Comparison of ENCODE assay signal across 8 cellular contexts in the genomic region with DNA sequence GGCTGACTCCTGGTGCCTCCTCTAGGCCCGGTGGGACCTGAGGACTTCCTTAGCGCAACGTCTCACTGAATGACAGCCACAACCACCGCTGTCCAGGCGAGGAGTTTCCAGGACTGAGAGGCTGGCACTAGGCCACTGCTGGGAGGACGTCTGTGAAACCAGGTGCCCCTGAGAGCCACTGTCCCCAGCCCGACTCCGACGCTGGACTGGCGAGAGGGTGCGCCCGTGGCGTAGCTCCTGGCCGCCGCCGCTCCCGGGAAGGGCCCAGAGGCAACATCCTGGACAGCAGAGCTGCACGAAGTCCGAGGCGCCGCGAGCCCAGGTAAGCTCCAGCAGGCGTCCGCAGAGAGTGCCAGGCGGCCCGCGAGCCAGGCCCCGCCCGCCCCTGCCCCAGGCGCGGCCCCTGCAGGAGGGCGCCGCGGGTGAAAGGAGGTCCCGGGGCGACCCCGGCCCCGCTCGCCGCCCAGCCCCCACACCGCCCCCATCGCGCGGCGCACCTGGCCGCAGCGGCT. TPM values are rescaled to one million over a fixed set of nuclear protein-coding genes. Genes with fewer than 3 reads are reported as not detected.
DNase-seq lines count a peak whose midpoint lies in the region; ATAC-seq, FAIRE-seq and TF ChIP-seq lines count a peak whose summit lies in the region.

No MANE protein-coding gene starts in this region.

- H3K79me2 ChIP-seq in GM12878 (ENCODE audit: control insufficient read depth, insufficient read depth, low read length): peaks cover 51% of the 10 kb centered on the region

- H3K4me1 ChIP-seq in Peyer's patch: peaks cover 5 to 51% (median 31%) of the 10 kb centered on the region in 4 donors
- H3K4me1 ChIP-seq in GM12878 (ENCODE audit: control insufficient read depth, insufficient read depth, low read length): peaks cover 24% of the 10 kb centered on the region

- H3K4me3 ChIP-seq in Peyer's patch: peak overlapping the region; percentile 78 to 99 (median 82)
- H3K4me3 ChIP-seq in GM12878: peak overlapping the region; percentile 95
- peak overlapping the region; percentile 91 for H3K4me3 ChIP-seq in iPS-11a (ENCODE audit: low read depth, low read length)

- ATAC-seq in GM18873 (IDR thresholded peaks at IDR 0.05; ENCODE audit: low FRiP score, unreplicated experiment) (peak; percentile 13), HG03175 (IDR thresholded peaks at IDR 0.05; ENCODE audit: unreplicated experiment) (peak; percentile 24), GM12878 (peak; percentile 40), sciatic nerve (peak; percentile 14)

- FAIRE-seq in GM12878 (lab: Jason Lieb, UNC): no peak

- peak overlapping the region; percentile 93 to 97 (median 96) for H3K27ac ChIP-seq in Peyer's patch
- peak overlapping the region; percentile 67 for H3K27ac ChIP-seq in GM12878 (ENCODE audit: control insufficient read depth, insufficient read depth)

- SMC1A ChIA-PET in GM12878 (lab: Charles Lee; ENCODE audit: uncharacterized antibody, unreplicated experiment): interaction anchor here (2.0 kb wide), 1 partner anchor 11 kb away, joined by 6 read pairs; no protein-coding TSS in a partner anchor

- H3K4me2 ChIP-seq in GM12878 (ENCODE audit: control insufficient read depth, insufficient read depth): peak overlapping the region; percentile 99

- POLR2A ChIA-PET in GM12878 (lab: Charles Lee): interaction anchor here (0.5 to 2.5 kb wide), 3 partner anchors 8 to 329 kb away, joined by 6 to 7 read pairs (median 7); partner anchors contain the start of gene ESS2

- no peaks in the 10 kb centered on the region for H3K9me3 ChIP-seq in Peyer's patch
- no peaks in the 10 kb centered on the region for H3K9me3 ChIP-seq in GM12878 (replicated peaks; ENCODE audit: control insufficient read depth, insufficient read depth, low read length)

- intact Hi-C loops in GM12878 (cut with micrococcal nuclease; ENCODE audit: unreplicated experiment) (loop anchor here (1.0 kb wide), 1 partner anchor 23 kb away; the partner anchor contains the start of gene ESS2), sciatic nerve (cut with DNase I) (no loop called here)

- peak overlapping the region; percentile 71 for H3K9ac ChIP-seq in GM12878 (ENCODE audit: control insufficient read depth, insufficient read depth, low read length)

- CTCF ChIA-PET in GM12878 (lab: Yijun Ruan, JAX): interaction anchor here (1.0 to 2.1 kb wide), 3 partner anchors 10 to 79 kb away, joined by 3 to 7 read pairs (median 5); partner anchors contain the start of gene ESS2

- DNase-seq in AG08395 (ENCODE audit: low spot score) (peak; percentile 41), Peyer's patch (peak; percentile 32 to 79 (median 67)), GM12878 (ENCODE audit: low read depth, low spot score) (no peak), sciatic nerve (ENCODE audit: low spot score) (peak; percentile 73), NCI-H2029 (lab: John Stamatoyannopoulos, UW) (no peak)

- BruUV-seq in GM12878 (replicated peaks; lab: Mats Ljungman, UMichigan): no TSS peak

- no peaks in the 10 kb centered on the region for H3K27me3 ChIP-seq in Peyer's patch
- no peaks in the 10 kb centered on the region; a peak in 1 of 4 replicates for H3K27me3 ChIP-seq in GM12878 (replicated peaks in 1 of 2; ENCODE audit: control insufficient read depth in 2 of 2, insufficient read depth in 2 of 2, low read length in 1 of 2)

- TF ChIP-seq EP300 in GM12878 (IDR thresholded peaks at IDR 0.05; ENCODE audit: borderline replicate concordance in 1 of 2, control insufficient read depth in 1 of 2, low read depth in 2 of 2, low read length in 2 of 2): no peak

- peak overlapping the region; percentile 82; the same call in 1 of the 2 replicates for H2AFZ ChIP-seq in GM12878 (ENCODE audit: control insufficient read depth, low read depth, low read length)

- TF ChIP-seq POLR2A in Peyer's patch (IDR thresholded peaks at IDR 0.05): peak in 1 of 2 donors; percentile 8
- 0 out of 2 replicates have a peak, but pooled peaks have one; percentile 7 for TF ChIP-seq POLR2A in GM12878 (IDR thresholded peaks at IDR 0.05; ENCODE audit: low read depth, low read length)

- no peak for TF ChIP-seq RAD21 in GM12878 (IDR thresholded peaks at IDR 0.05; ENCODE audit: insufficient read depth, low read depth, low read length)

- no peak for TF ChIP-seq CTCF in Peyer's patch (IDR thresholded peaks at IDR 0.05)
- no peak for TF ChIP-seq CTCF in GM12878 (IDR thresholded peaks at IDR 0.05 in 2 of 3, conservative IDR thresholded peaks at IDR 0.05 in 1 of 3; ENCODE audit: control insufficient read depth in 2 of 3, extremely low read depth in 1 of 3, insufficient read depth in 1 of 3, low read depth in 3 of 3, low read length in 3 of 3)

- RAD21 ChIA-PET in GM12878 (lab: Charles Lee; ENCODE audit: unreplicated experiment): interaction anchor here (1.0 to 1.1 kb wide), 2 partner anchors 11 to 36 kb away, joined by 3 read pairs; no protein-coding TSS in a partner anchor

- H3K36me3 ChIP-seq in Peyer's patch: no peaks in the 10 kb centered on the region
- H3K36me3 ChIP-seq in GM12878 (ENCODE audit: control insufficient read depth in 2 of 2, insufficient read depth in 2 of 2, low read length in 1 of 2): peaks cover 0 to 3% of the 10 kb centered on the region in 2 experiments; a peak in 2 of 4 replicates

- peaks cover 3% of the 10 kb centered on the region for H4K20me1 ChIP-seq in GM12878 (ENCODE audit: control insufficient read depth, insufficient read depth)

- WGBS in GM12878 (ENCODE audit: insufficient coverage, insufficient replicate concordance, low lambda C conversion rate, missing lambda C conversion rate): under 1% methylated on average over 18 of the region's 47 CpGs

- in situ Hi-C loops in GM12878 (cut with MboI): no loop called here

RNA-seq across cellular contexts. Expression of gene DGCR2, which starts 0.5 kb away (rescaled TPM):
- total RNA-seq in Peyer's patch (100 to 1,000 TPM in 1 of 4 donors, 10 to 100 TPM in 3; 49.5 to 101 (median 92.1) TPM), GM12878 (2014; rRNA removed) (19.5 and 20.7 TPM in 2 replicates), GM12878 (2014; rRNA removed; fragmentation: Illumina TruSeq; extraction: Trizol) (7.6 and 10.2 TPM in 2 replicates), GM12878 (2021) (25.9 and 27.4 TPM in 2 replicates), sciatic nerve (37.2 TPM)
- total RNA-seq in GM12878 (2013; cell fraction: nucleolus; rRNA removed): 36.2 and 39.9 TPM in 2 replicates
- 7.8 TPM for polyA plus RNA-seq in GM12878 (2011; ENCODE audit: low read depth)
- polyA plus RNA-seq in GM12878 (2011; rRNA removed) (7.2 and 14.5 TPM in 2 replicates), GM12878 (2014; fragmentation: Illumina TruSeq; extraction: Trizol) (12.0 and 14.5 TPM in 2 replicates), GM12878 (2014; fragmentation: Nextera tagmentation; extraction: Ambion mirVana) (under 1 TPM; 0.19 to 0.44 TPM), GM12878 (2014; rRNA removed) (17.5 and 18.7 TPM in 2 replicates), GM12878 (2016; fragmentation: Nextera tagmentation; extraction: Ambion mirVana) (10 to 100 TPM; 24.1 to 28.4 TPM)
- 20.5 and 24.0 TPM in 2 replicates for polyA plus RNA-seq in GM12878 (2011; cell fraction: cytosol; rRNA removed)
- 20.9 and 26.4 TPM in 2 replicates for polyA plus RNA-seq in GM12878 (2011; cell fraction: nucleus; rRNA removed)
- 12.1 and 14.4 TPM in 2 replicates for polyA plus RNA-seq in GM12878 (2012)
- 14.9 and 21.1 TPM in 2 replicates for polyA minus RNA-seq in GM12878 (2011; rRNA and poly(A)+ RNA removed)
- 8.4 and 8.5 TPM in 2 replicates for polyA minus RNA-seq in GM12878 (2011; cell fraction: cytosol; rRNA and poly(A)+ RNA removed)
- polyA minus RNA-seq in GM12878 (2011; cell fraction: nucleus; rRNA and poly(A)+ RNA removed): 9.8 and 16.3 TPM in 2 replicates

RNA-seq across cellular contexts. Expression of gene TSSK2, which starts 9.4 kb away (rescaled TPM):
- total RNA-seq in Peyer's patch: under 1 TPM in 1 of 4 donors, not detected in 3; 0.85 TPM
- total RNA-seq in GM12878 (2013; cell fraction: nucleolus; rRNA removed): not detected in 2 replicates
- total RNA-seq in GM12878 (2014; rRNA removed): 0.17 TPM in 1 of 2 replicates, not detected in the other
- total RNA-seq in GM12878 (2014; rRNA removed; fragmentation: Illumina TruSeq; extraction: Trizol): not detected in 2 replicates
- not detected in 2 replicates for total RNA-seq in GM12878 (2021)
- not detected for polyA plus RNA-seq in GM12878 (2011; ENCODE audit: low read depth)
- polyA plus RNA-seq in GM12878 (2011; rRNA removed): not detected in 2 replicates
- polyA plus RNA-seq in GM12878 (2011; cell fraction: cytosol; rRNA removed): not detected in 2 replicates
- polyA plus RNA-seq in GM12878 (2011; cell fraction: nucleus; rRNA removed): not detected in 2 replicates
- not detected in 2 replicates for polyA plus RNA-seq in GM12878 (2012)
- polyA plus RNA-seq in GM12878 (2014; fragmentation: Illumina TruSeq; extraction: Trizol): 0.03 TPM in 1 of 2 replicates, not detected in the other
- not detected for polyA plus RNA-seq in GM12878 (2014; fragmentation: Nextera tagmentation; extraction: Ambion mirVana)
- not detected in 2 replicates for polyA plus RNA-seq in GM12878 (2014; rRNA removed)
- not detected for polyA plus RNA-seq in GM12878 (2016; fragmentation: Nextera tagmentation; extraction: Ambion mirVana)
- not detected in 2 replicates for polyA minus RNA-seq in GM12878 (2011; rRNA and poly(A)+ RNA removed)
- polyA minus RNA-seq in GM12878 (2011; cell fraction: cytosol; rRNA and poly(A)+ RNA removed): not detected in 2 replicates
- not detected in 2 replicates for polyA minus RNA-seq in GM12878 (2011; cell fraction: nucleus; rRNA and poly(A)+ RNA removed)
- not detected for total RNA-seq in sciatic nerve

RNA-seq across cellular contexts. Expression of gene ESS2, which starts 22.8 kb away (rescaled TPM):
- total RNA-seq in Peyer's patch (10 to 100 TPM; 10.1 to 36.3 (median 14.3) TPM), GM12878 (2014; rRNA removed) (12.5 and 13.5 TPM in 2 replicates), GM12878 (2014; rRNA removed; fragmentation: Illumina TruSeq; extraction: Trizol) (6.0 and 6.4 TPM in 2 replicates), GM12878 (2021) (17.9 and 18.3 TPM in 2 replicates), sciatic nerve (14.8 TPM)
- 9.8 and 14.9 TPM in 2 replicates for total RNA-seq in GM12878 (2013; cell fraction: nucleolus; rRNA removed)
- 4.2 TPM for polyA plus RNA-seq in GM12878 (2011; ENCODE audit: low read depth)
- polyA plus RNA-seq in GM12878 (2011; rRNA removed) (5.7 and 10.2 TPM in 2 replicates), GM12878 (2014; fragmentation: Illumina TruSeq; extraction: Trizol) (0.89 and 6.3 TPM in 2 replicates), GM12878 (2014; fragmentation: Nextera tagmentation; extraction: Ambion mirVana) (1 to 10 TPM in 1 of 2 experiments, under 1 TPM in 1; 0.14 to 1.0 TPM), GM12878 (2014; rRNA removed) (16.2 and 16.9 TPM in 2 replicates), GM12878 (2016; fragmentation: Nextera tagmentation; extraction: Ambion mirVana) (10 to 100 TPM; 14.2 to 15.0 TPM)
- 12.9 and 18.4 TPM in 2 replicates for polyA plus RNA-seq in GM12878 (2011; cell fraction: cytosol; rRNA removed)
- polyA plus RNA-seq in GM12878 (2011; cell fraction: nucleus; rRNA removed): 17.2 and 24.5 TPM in 2 replicates
- 10.5 and 11.6 TPM in 2 replicates for polyA plus RNA-seq in GM12878 (2012)
- 2.9 and 7.7 TPM in 2 replicates for polyA minus RNA-seq in GM12878 (2011; rRNA and poly(A)+ RNA removed)
- 5.6 TPM in 2 replicates for polyA minus RNA-seq in GM12878 (2011; cell fraction: cytosol; rRNA and poly(A)+ RNA removed)
- polyA minus RNA-seq in GM12878 (2011; cell fraction: nucleus; rRNA and poly(A)+ RNA removed): 3.7 and 6.9 TPM in 2 replicates

RNA-seq across cellular contexts. Expression of gene GSC2, which starts 28.4 kb away (rescaled TPM):
- total RNA-seq in Peyer's patch: not detected
- not detected in 2 replicates for total RNA-seq in GM12878 (2013; cell fraction: nucleolus; rRNA removed)
- total RNA-seq in GM12878 (2014; rRNA removed): not detected in 2 replicates
- not detected in 2 replicates for total RNA-seq in GM12878 (2014; rRNA removed; fragmentation: Illumina TruSeq; extraction: Trizol)
- not detected in 2 replicates for total RNA-seq in GM12878 (2021)
- not detected for polyA plus RNA-seq in GM12878 (2011; ENCODE audit: low read depth)
- polyA plus RNA-seq in GM12878 (2011; rRNA removed): not detected in 2 replicates
- polyA plus RNA-seq in GM12878 (2011; cell fraction: cytosol; rRNA removed): not detected in 2 replicates
- not detected in 2 replicates for polyA plus RNA-seq in GM12878 (2011; cell fraction: nucleus; rRNA removed)
- polyA plus RNA-seq in GM12878 (2012): not detected in 2 replicates
- polyA plus RNA-seq in GM12878 (2014; fragmentation: Illumina TruSeq; extraction: Trizol): not detected in 2 replicates
- polyA plus RNA-seq in GM12878 (2014; fragmentation: Nextera tagmentation; extraction: Ambion mirVana): not detected
- polyA plus RNA-seq in GM12878 (2014; rRNA removed): not detected in 2 replicates
- not detected for polyA plus RNA-seq in GM12878 (2016; fragmentation: Nextera tagmentation; extraction: Ambion mirVana)
- polyA minus RNA-seq in GM12878 (2011; rRNA and poly(A)+ RNA removed): not detected in 2 replicates
- not detected in 2 replicates for polyA minus RNA-seq in GM12878 (2011; cell fraction: cytosol; rRNA and poly(A)+ RNA removed)
- not detected in 2 replicates for polyA minus RNA-seq in GM12878 (2011; cell fraction: nucleus; rRNA and poly(A)+ RNA removed)
- not detected for total RNA-seq in sciatic nerve

RNA-seq across cellular contexts. Expression of gene SLC25A1, which starts 56.8 kb away (rescaled TPM):
- total RNA-seq in Peyer's patch (100 to 1,000 TPM in 3 of 4 donors, 10 to 100 TPM in 1; 68.5 to 229 (median 185) TPM), GM12878 (2014; rRNA removed) (64.5 and 75.9 TPM in 2 replicates), GM12878 (2014; rRNA removed; fragmentation: Illumina TruSeq; extraction: Trizol) (18.9 and 20.2 TPM in 2 replicates), GM12878 (2021) (79.0 and 90.6 TPM in 2 replicates), sciatic nerve (54.1 TPM)
- 13.4 and 14.8 TPM in 2 replicates for total RNA-seq in GM12878 (2013; cell fraction: nucleolus; rRNA removed)
- 30.4 TPM for polyA plus RNA-seq in GM12878 (2011; ENCODE audit: low read depth)
- polyA plus RNA-seq in GM12878 (2011; rRNA removed) (9.9 and 21.2 TPM in 2 replicates), GM12878 (2014; fragmentation: Illumina TruSeq; extraction: Trizol) (10.8 and 27.5 TPM in 2 replicates), GM12878 (2014; fragmentation: Nextera tagmentation; extraction: Ambion mirVana) (1 to 10 TPM; 2.3 to 7.8 TPM), GM12878 (2014; rRNA removed) (59.8 and 67.2 TPM in 2 replicates), GM12878 (2016; fragmentation: Nextera tagmentation; extraction: Ambion mirVana) (10 to 100 TPM; 33.2 to 75.3 TPM)
- polyA plus RNA-seq in GM12878 (2011; cell fraction: cytosol; rRNA removed): 54.7 and 56.4 TPM in 2 replicates
- polyA plus RNA-seq in GM12878 (2011; cell fraction: nucleus; rRNA removed): 41.4 and 46.8 TPM in 2 replicates
- 57.4 and 70.6 TPM in 2 replicates for polyA plus RNA-seq in GM12878 (2012)
- polyA minus RNA-seq in GM12878 (2011; rRNA and poly(A)+ RNA removed): 17.8 and 31.0 TPM in 2 replicates
- 17.1 and 18.1 TPM in 2 replicates for polyA minus RNA-seq in GM12878 (2011; cell fraction: cytosol; rRNA and poly(A)+ RNA removed)
- polyA minus RNA-seq in GM12878 (2011; cell fraction: nucleus; rRNA and poly(A)+ RNA removed): 8.6 and 17.0 TPM in 2 replicates

Comparison
In these comparisons a context has a peak if more than half of its experiments do, and no peak if none do; other contexts are left out.
1. DNase-seq: peak in AG08395 (single experiment), Peyer's patch (3 of 3) and sciatic nerve (single experiment); none in GM12878 (single experiment) and NCI-H2029 (single experiment).
2. Peak in every context shown above with its lines, with median percentiles within 50 percentile points of each other: ATAC-seq and H3K4me3 ChIP-seq.